ENCODE assay signal across 8 cellular contexts in the genomic region with DNA sequence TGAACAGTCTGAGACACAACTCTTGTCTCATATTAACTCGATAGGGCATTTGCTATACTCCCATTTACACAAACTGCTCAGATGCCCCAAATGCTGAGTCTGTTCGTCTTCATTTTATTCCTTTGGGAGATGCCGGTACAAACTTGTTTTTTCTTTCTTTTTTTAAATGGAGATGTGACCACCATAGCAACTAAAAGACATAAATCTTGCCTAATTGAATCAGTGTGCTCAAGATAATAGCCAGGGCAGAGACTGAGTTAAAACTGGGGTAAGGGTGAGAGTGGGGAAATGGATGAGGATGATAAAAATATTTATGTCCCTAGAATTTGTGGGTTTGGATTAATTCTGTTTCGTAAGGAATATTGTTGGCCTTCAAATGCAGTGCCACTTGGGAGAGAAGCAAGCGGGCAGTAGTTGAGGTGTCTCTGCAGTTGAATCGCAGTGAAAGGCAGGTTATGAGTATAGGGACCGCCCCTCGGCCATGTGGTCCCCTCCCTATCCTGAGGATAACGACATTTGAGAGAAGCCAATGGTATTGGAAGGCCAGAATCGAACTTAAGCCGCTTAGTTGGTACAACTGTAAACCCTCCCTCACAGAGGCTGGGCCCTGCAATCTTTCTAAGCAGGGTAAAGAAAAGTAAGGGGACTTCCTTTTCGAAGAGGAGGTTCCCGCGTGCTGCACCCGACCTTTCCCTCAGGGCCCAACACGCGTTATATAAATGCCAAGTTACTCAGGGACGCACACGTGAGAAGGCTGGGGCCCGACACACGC. TPM values are rescaled to one million over a fixed set of nuclear protein-coding genes. Genes with fewer than 3 reads are reported as not detected.
A peak's percentile ranks its signal among the peaks of the same experiment; 100 is the strongest.
DNase-seq lines count a peak whose midpoint lies in the region; ATAC-seq and TF ChIP-seq lines count a peak whose summit lies in the region.

No MANE protein-coding gene starts in this region.

- peaks cover 11 to 18% (median 18%) of the 10 kb centered on the region in 3 donors for H3K4me1 Mint-ChIP-seq in IgD-negative memory B cell

- H3K9me2 ChIP-seq in PC-9 (ENCODE audit: insufficient read depth): no peaks in the 10 kb centered on the region

- WGBS in adrenal gland, 4 donors: 16 to 26% (median 18%) methylated on average over 12 to 21 of the region's 21 CpGs

- peaks cover 36% of the 10 kb centered on the region for H3K4me1 ChIP-seq in PC-9 (replicated peaks; ENCODE audit: insufficient read depth)
- H3K4me1 ChIP-seq in adrenal gland (replicated peaks in 1 of 2): peaks cover 14 to 40% of the 10 kb centered on the region in 2 donors
- peaks cover 21% of the 10 kb centered on the region for H3K4me1 ChIP-seq in iPS-15b (ENCODE audit: control insufficient read depth, insufficient read depth, low read length)

- H4K20me1 ChIP-seq in PC-9 (ENCODE audit: insufficient read depth): no peaks in the 10 kb centered on the region

- peak overlapping the region in 3 of 4 donors; percentile 88 to 96 (median 94) for H3K4me3 Mint-ChIP-seq in IgD-negative memory B cell

- H3K9me3 Mint-ChIP-seq in IgD-negative memory B cell: peaks cover 0 to 2% (median 0%) of the 10 kb centered on the region in 3 donors

- H3K27me3 Mint-ChIP-seq in IgD-negative memory B cell: no peaks in the 10 kb centered on the region

- H3K4me2 ChIP-seq in PC-9: peak overlapping the region; percentile 82

- no peaks in the 10 kb centered on the region for H3K36me3 Mint-ChIP-seq in IgD-negative memory B cell

- peak overlapping the region; percentile 96 for H3K9ac ChIP-seq in iPS-15b (ENCODE audit: low read depth, low read length)

- H3K36me3 ChIP-seq in PC-9 (ENCODE audit: low read depth): 0 out of 2 replicates have a peak, but pooled peaks cover 4% of the 10 kb centered on the region
- no peaks in the 10 kb centered on the region for H3K36me3 ChIP-seq in adrenal gland (replicated peaks in 1 of 2)
- H3K36me3 ChIP-seq in iPS-15b (ENCODE audit: control insufficient read depth, insufficient read depth, low read length): no peaks in the 10 kb centered on the region

- H3F3A ChIP-seq in PC-9 (ENCODE audit: insufficient read depth, low read depth): peaks cover 12% of the 10 kb centered on the region; the same call in 1 of the 2 replicates

- no peaks in the 10 kb centered on the region for H3K27me3 ChIP-seq in PC-9 (ENCODE audit: insufficient read depth, low read depth)
- H3K27me3 ChIP-seq in adrenal gland: no peaks in the 10 kb centered on the region
- no peaks in the 10 kb centered on the region for H3K27me3 ChIP-seq in iPS-15b (ENCODE audit: control insufficient read depth, insufficient read depth, low read length)

- DNase-seq in DMS79 (lab: John Stamatoyannopoulos, UW): peak; percentile 53
- peak in 1 of 2 experiments; percentile 77 for DNase-seq in PC-9
- DNase-seq in adrenal gland: peak; percentile 58 to 78 (median 68)
- peak; percentile 54 to 66 (median 55) for DNase-seq in stimulated activated CD4-positive, alpha-beta T cell treated with anti-CD3 and anti-CD28 coated beads, Interleukin-12 subunit alpha, Interleukin-12 subunit beta, amount 100 ng/mL, for 48 hours (ENCODE audit: low read depth in 2 of 3, low spot score in 1 of 3)
- no peak for DNase-seq in effector CD4-positive, alpha-beta T cell

- peaks cover 42% of the 10 kb centered on the region for H3K79me2 ChIP-seq in PC-9 (ENCODE audit: low read depth)

- peak overlapping the region; percentile 95 for H2AFZ ChIP-seq in PC-9

- ATAC-seq in GM21528 (IDR thresholded peaks at IDR 0.05; ENCODE audit: low FRiP score, unreplicated experiment): peak; percentile 38

- H3K9me3 ChIP-seq in PC-9 (ENCODE audit: insufficient read depth, low read depth): no peaks in the 10 kb centered on the region
- no peaks in the 10 kb centered on the region for H3K9me3 ChIP-seq in adrenal gland (replicated peaks in 1 of 3)
- H3K9me3 ChIP-seq in iPS-15b (ENCODE audit: control insufficient read depth, insufficient read depth, low read length): no peaks in the 10 kb centered on the region

- H3K27ac ChIP-seq in PC-9 (peak overlapping the region; percentile 92), adrenal gland (peak overlapping the region; percentile 60 to 99 (median 89))

- H3K27ac Mint-ChIP-seq in IgD-negative memory B cell: peak overlapping the region; percentile 87 to 93 (median 91)

- no peak for TF ChIP-seq POLR2A in adrenal gland (IDR thresholded peaks at IDR 0.05)

- CTCF ChIA-PET in PC-9 (lab: Charles Lee): interaction anchor here (0.6 kb wide), 1 partner anchor 257 kb away, joined by 7 read pairs; no protein-coding TSS in a partner anchor

- peak overlapping the region; percentile 77 for H3K4me3 ChIP-seq in PC-9
- peak overlapping the region in 3 of 4 donors; percentile 21 to 98 (median 68) for H3K4me3 ChIP-seq in adrenal gland
- peak overlapping the region; percentile 95 for H3K4me3 ChIP-seq in iPS-15b (ENCODE audit: low read depth, low read length)

- POLR2A ChIA-PET in PC-9 (lab: Charles Lee; ENCODE audit: unreplicated experiment): interaction anchor here (0.7 kb wide), 1 partner anchor 469 kb away, joined by 4 read pairs; no protein-coding TSS in a partner anchor

- intact Hi-C loops in PC-9 (cut with micrococcal nuclease; ENCODE audit: unreplicated experiment) (loop anchor here (2.0 kb wide), 2 partner anchors 23 to 239 kb away; no protein-coding TSS in a partner anchor), adrenal gland (cut with DNase I) (loop anchor here in 1 of 2 donors (2.0 kb wide), 1 partner anchor 77 kb away; no protein-coding TSS in a partner anchor)

- TSS peak; percentile 80 for BruUV-seq in PC-9 (replicated peaks; lab: Mats Ljungman, UMichigan)

- TF ChIP-seq CTCF in PC-9 (conservative IDR thresholded peaks at IDR 0.05) (no peak), adrenal gland (IDR thresholded peaks at IDR 0.05) (no peak)

RNA-seq across cellular contexts. Expression of gene LRRC8B, which starts 0.8 kb away (rescaled TPM):
- polyA plus RNA-seq in IgD-negative memory B cell (12.6 TPM), adrenal gland (10 to 100 TPM in 2 of 3 donors, 1 to 10 TPM in 1; 7.7 to 36.2 (median 12.4) TPM)
- total RNA-seq in PC-9 (2021) (11.7 and 15.0 TPM in 2 replicates), adrenal gland (10 to 100 TPM; 31.4 to 69.6 (median 43.4) TPM)
